Comparison of ENCODE assay signal across 9 cellular contexts in genomic region chr5:170338933-170339779, GRCh38. TPM values are rescaled to one million over a fixed set of nuclear protein-coding genes. Genes with fewer than 3 reads are reported as not detected.
A peak's percentile ranks its signal among the peaks of the same experiment; 100 is the strongest.
DNase-seq lines count a peak whose midpoint lies in the region; ATAC-seq and TF ChIP-seq lines count a peak whose summit lies in the region.
"Had no signal": no experiment of that assay in that cellular context is flagged by ENCODE, and none has a peak within 500 bp of the region (broad histone marks: within the 10 kb centered on the region; RNA-seq: fewer than 3 reads in every experiment).

No MANE protein-coding gene starts in this region.

- peak; percentile 93 for ATAC-seq in GM18909 (IDR thresholded peaks at IDR 0.05; ENCODE audit: poor library complexity, unreplicated experiment)
- peak; percentile 69 for ATAC-seq in HG03045 (IDR thresholded peaks at IDR 0.05; ENCODE audit: unreplicated experiment)
- ATAC-seq in activated naive CD4-positive, alpha-beta T cell treated with anti-CD3 and anti-CD28 coated beads, Interleukin-2, amount 50 U/mL, for 72 hours, result peak; percentile 78 to 84
- ATAC-seq in naive thymus-derived CD8-positive, alpha-beta T cell, result peak; percentile 70 to 74
- no peak for ATAC-seq in omental fat pad (ENCODE audit: low FRiP score)

- H3K27me3 Mint-ChIP-seq in naive thymus-derived CD8-positive, alpha-beta T cell, result no peaks in the 10 kb centered on the region
- peaks cover 37% of the 10 kb centered on the region for H3K27me3 Mint-ChIP-seq in osteocyte (ENCODE audit: unreplicated experiment)

- DNase-seq in SKM-1 treated with dmso at 0.1 percent for 144 hours (lab: John Stamatoyannopoulos, UW; ENCODE audit: unreplicated experiment) (peak; percentile 85), omental fat pad (ENCODE audit: low spot score) (no peak), osteocyte (ENCODE audit: extremely low spot score, unreplicated experiment) (no peak), NCI-H2196 (lab: John Stamatoyannopoulos, UW; ENCODE audit: unreplicated experiment) (no peak)
- DNase-seq in activated naive CD4-positive, alpha-beta T cell treated with anti-CD3 and anti-CD28 coated beads, Interleukin-2, amount 50 U/mL, for 72 hours (ENCODE audit: low spot score in 2 of 2), result peak; percentile 57 to 69
- peak in 9 of 10 donors; percentile 52 to 84 (median 64) for DNase-seq in naive thymus-derived CD8-positive, alpha-beta T cell

- TF ChIP-seq CTCF in omental fat pad (IDR thresholded peaks at IDR 0.05) (no peak), osteocyte (IDR thresholded peaks at IDR 0.05) (no peak)

- H3K4me3 Mint-ChIP-seq in naive thymus-derived CD8-positive, alpha-beta T cell, result peak overlapping the region in 5 of 10 donors; percentile 22 to 57 (median 32)
- H3K4me3 Mint-ChIP-seq in osteocyte (ENCODE audit: unreplicated experiment), result no peak overlapping the region

- no peaks in the 10 kb centered on the region for H3K36me3 Mint-ChIP-seq in activated naive CD4-positive, alpha-beta T cell treated with anti-CD3 and anti-CD28 coated beads, Interleukin-2, amount 50 U/mL, for 72 hours
- H3K36me3 Mint-ChIP-seq in naive thymus-derived CD8-positive, alpha-beta T cell, result no peaks in the 10 kb centered on the region
- no peaks in the 10 kb centered on the region for H3K36me3 Mint-ChIP-seq in osteocyte (ENCODE audit: unreplicated experiment)

- H3K9me3 Mint-ChIP-seq in activated naive CD4-positive, alpha-beta T cell treated with anti-CD3 and anti-CD28 coated beads, Interleukin-2, amount 50 U/mL, for 72 hours, result no peaks in the 10 kb centered on the region
- no peaks in the 10 kb centered on the region for H3K9me3 Mint-ChIP-seq in naive thymus-derived CD8-positive, alpha-beta T cell
- no peaks in the 10 kb centered on the region for H3K9me3 Mint-ChIP-seq in osteocyte (ENCODE audit: unreplicated experiment)

- peak overlapping the region; percentile 25 to 48 for H3K27ac Mint-ChIP-seq in activated naive CD4-positive, alpha-beta T cell treated with anti-CD3 and anti-CD28 coated beads, Interleukin-2, amount 50 U/mL, for 72 hours
- peak overlapping the region in 9 of 10 donors; percentile 48 to 94 (median 90) for H3K27ac Mint-ChIP-seq in naive thymus-derived CD8-positive, alpha-beta T cell
- no peak overlapping the region for H3K27ac Mint-ChIP-seq in osteocyte (ENCODE audit: unreplicated experiment)

- H3K4me1 Mint-ChIP-seq in naive thymus-derived CD8-positive, alpha-beta T cell, result peaks cover 0 to 40% (median 35%) of the 10 kb centered on the region in 4 donors
- H3K4me1 Mint-ChIP-seq in osteocyte (ENCODE audit: unreplicated experiment), result no peaks in the 10 kb centered on the region

- POLR2A ChIA-PET in naive thymus-derived CD8-positive, alpha-beta T cell (lab: Charles Lee), result interaction anchor here (1.2 to 6.4 kb wide), 7 partner anchors 43 to 114 kb away, joined by 3 to 102 read pairs (median 17); partner anchors contain the start of gene LCP2

RNA-seq across cellular contexts. Expression of gene LCP2, which starts 41.6 kb away (rescaled TPM):
- total RNA-seq in activated naive CD4-positive, alpha-beta T cell treated with anti-CD3 and anti-CD28 coated beads, Interleukin-2, amount 50 U/mL, for 72 hours, result 100 to 1,000 TPM; 173 to 194 TPM
- 100 to 1,000 TPM; 299 to 311 TPM for total RNA-seq in naive thymus-derived CD8-positive, alpha-beta T cell
- 100 to 1,000 TPM; 119 to 227 (median 198) TPM for polyA plus RNA-seq in naive thymus-derived CD8-positive, alpha-beta T cell
- total RNA-seq in omental fat pad, result 10 to 100 TPM; 33.5 to 81.2 (median 59.1) TPM
- not detected in 2 replicates for total RNA-seq in osteocyte

RNA-seq across cellular contexts. Expression of gene KCNMB1, which starts 50.0 kb away (rescaled TPM):
- not detected for total RNA-seq in activated naive CD4-positive, alpha-beta T cell treated with anti-CD3 and anti-CD28 coated beads, Interleukin-2, amount 50 U/mL, for 72 hours
- total RNA-seq in naive thymus-derived CD8-positive, alpha-beta T cell, result not detected
- polyA plus RNA-seq in naive thymus-derived CD8-positive, alpha-beta T cell, result under 1 TPM in 1 of 3 donors, not detected in 2; 0.06 TPM
- total RNA-seq in omental fat pad (1 to 10 TPM in 1 of 4 donors, under 1 TPM in 3; 0.19 to 1.9 (median 0.46) TPM), osteocyte (3.3 and 3.5 TPM in 2 replicates)
- total RNA-seq: activated CD8-positive, alpha-beta memory T cell treated with anti-CD3 and anti-CD28 coated beads for 36 hours had no signal

Comparison
In these comparisons a context has a peak if more than half of its experiments do, and no peak if none do; other contexts are left out.
1. DNase-seq: peak in SKM-1 treated with dmso at 0.1 percent for 144 hours (single experiment), activated naive CD4-positive, alpha-beta T cell treated with anti-CD3 and anti-CD28 coated beads, Interleukin-2, amount 50 U/mL, for 72 hours (2 of 2) and naive thymus-derived CD8-positive, alpha-beta T cell (9 of 10); none in omental fat pad (single experiment), osteocyte (single experiment) and NCI-H2196 (single experiment).
2. RNA of gene LCP2, which starts 41.6 kb away (total RNA-seq): 299 to 311 TPM in naive thymus-derived CD8-positive, alpha-beta T cell, 173 to 194 TPM in activated naive CD4-positive, alpha-beta T cell treated with anti-CD3 and anti-CD28 coated beads, Interleukin-2, amount 50 U/mL, for 72 hours and 33.5 to 81.2 TPM in omental fat pad; not detected in osteocyte; every median in the first group is over 10 times any median in the second.